In genomic region chr11:16817321-16817720, GRCh38 we compare ENCODE assay signal across 1 cellular context.
TF ChIP-seq lines count a peak whose summit lies in the region.

No MANE protein-coding gene starts in this region.

TF ChIP-seq in H1, 55 proteins besides CTCF, POLR2A, EP300 and RAD21:
- TF ChIP-seq TAF7 (optimal IDR thresholded peaks at IDR 0.05; ENCODE audit: borderline replicate concordance, low read depth, low read length) (no peak), RFX5 (IDR thresholded peaks at IDR 0.05; ENCODE audit: borderline replicate concordance, low read depth, low read length) (no peak), EZH2 (IDR thresholded peaks at IDR 0.05; ENCODE audit: low read depth, low read length, severe bottlenecking) (no peak), SP1 (IDR thresholded peaks at IDR 0.05; ENCODE audit: low read depth, low read length) (no peak), SP4 (IDR thresholded peaks at IDR 0.05; ENCODE audit: low read length) (no peak), HDAC2 (IDR thresholded peaks at IDR 0.05; ENCODE audit: borderline replicate concordance in 1 of 2, low read depth in 2 of 2, low read length in 2 of 2) (no peak), CHD7 (IDR thresholded peaks at IDR 0.05; ENCODE audit: insufficient replicate concordance, low read length) (no peak), NANOG (IDR thresholded peaks at IDR 0.05; ENCODE audit: insufficient read depth, low read depth, low read length, poor library complexity, severe bottlenecking) (no peak), SIRT6 (IDR thresholded peaks at IDR 0.05; ENCODE audit: low read length) (no peak)
